ENCODE assay signal across 8 cellular contexts in the genomic region with DNA sequence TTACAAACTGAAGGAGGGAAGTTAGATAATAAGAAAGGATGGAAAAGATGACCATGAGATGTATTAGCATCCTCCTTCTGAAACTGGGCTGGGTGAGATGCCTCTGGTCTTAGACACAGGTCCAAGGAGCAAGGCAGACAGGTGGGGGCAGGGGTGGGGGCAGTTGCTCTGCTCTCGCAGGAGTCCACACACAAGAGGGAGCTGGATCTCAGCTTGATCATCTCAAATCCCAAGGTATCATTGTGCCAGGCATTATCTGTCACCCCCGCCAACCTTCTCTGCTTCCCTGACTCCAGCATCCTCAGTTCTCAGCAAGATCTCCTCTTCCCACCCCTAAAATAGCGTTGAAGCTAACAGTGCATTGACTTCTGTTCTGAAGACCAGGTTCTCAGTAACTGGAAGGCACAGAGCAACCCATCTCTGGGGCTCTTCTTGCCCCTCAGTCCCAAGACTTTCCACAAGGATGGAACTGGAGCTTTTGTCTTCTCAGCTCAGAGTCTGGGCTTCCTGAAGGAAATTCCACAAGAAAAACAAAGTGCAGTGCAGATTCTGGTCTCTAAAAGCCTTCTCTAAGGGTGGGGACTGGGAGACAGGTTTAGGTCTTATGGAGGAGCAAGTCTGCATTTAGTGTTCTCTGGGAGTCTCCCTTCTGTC. TPM values are rescaled to one million over a fixed set of nuclear protein-coding genes. Genes with fewer than 3 reads are reported as not detected.
DNase-seq lines count a peak whose midpoint lies in the region; ATAC-seq, FAIRE-seq and TF ChIP-seq lines count a peak whose summit lies in the region.

No MANE protein-coding gene starts in this region.

- H3K4me1 ChIP-seq in Caco-2 (peaks cover 14% of the 10 kb centered on the region), PC-9 (replicated peaks; ENCODE audit: insufficient read depth) (peaks cover 20% of the 10 kb centered on the region; the same call in 1 of the 2 replicates), ovary (ENCODE audit: insufficient read depth) (peaks cover 7% of the 10 kb centered on the region)

- peaks cover 9% of the 10 kb centered on the region; the same call in 1 of the 2 replicates for H3K79me2 ChIP-seq in PC-9 (ENCODE audit: low read depth)

- H3K27me3 Mint-ChIP-seq in Caco-2 (ENCODE audit: insufficient read depth, unreplicated experiment) (no peaks in the 10 kb centered on the region), endothelial cell (ENCODE audit: unreplicated experiment) (peaks cover 10% of the 10 kb centered on the region)

- POLR2A ChIA-PET in Caco-2 (lab: Charles Lee), result interaction anchor here (1.8 kb wide), 1 partner anchor 56 kb away, joined by 6 read pairs; a partner anchor contains a TSS
- POLR2A ChIA-PET in PC-9 (lab: Charles Lee; ENCODE audit: unreplicated experiment), result no interaction called here

- H3K36me3 Mint-ChIP-seq in Caco-2 (ENCODE audit: insufficient read depth, unreplicated experiment) (peaks cover 52% of the 10 kb centered on the region), endothelial cell (ENCODE audit: low read depth, unreplicated experiment) (peaks cover 18% of the 10 kb centered on the region)

- BruUV-seq in Caco-2 (replicated peaks; lab: Mats Ljungman, UMichigan) (no TSS peak), PC-9 (replicated peaks; lab: Mats Ljungman, UMichigan) (no TSS peak)

- H3K27me3 ChIP-seq in Caco-2 (replicated peaks; ENCODE audit: control insufficient read depth, insufficient read depth, low read length), result no peaks in the 10 kb centered on the region
- H3K27me3 ChIP-seq in PC-9 (ENCODE audit: insufficient read depth, low read depth), result no peaks in the 10 kb centered on the region
- H3K27me3 ChIP-seq in ovary, result no peaks in the 10 kb centered on the region

- no peak for DNase-seq in Caco-2
- DNase-seq in PC-9, result no peak
- DNase-seq in endothelial cell (ENCODE audit: low spot score), result no peak
- peak in 1 of 5 donors; percentile 28 for DNase-seq in ovary
- DNase-seq in COLO829 (ENCODE audit: low spot score), result no peak
- no peak for DNase-seq in stimulated activated CD4-positive, alpha-beta T cell treated with anti-CD3 and anti-CD28 coated beads, Interleukin-4, amount 100 ng/mL, for 1 hour
- DNase-seq in frontal cortex (ENCODE audit: low spot score in 2 of 2), result no peak

- H4K20me1 ChIP-seq in PC-9 (ENCODE audit: insufficient read depth), result no peaks in the 10 kb centered on the region

- H2AFZ ChIP-seq in PC-9, result no peak overlapping the region

- no peak for FAIRE-seq in frontal cortex (lab: Jason Lieb, UNC)

- no peak for ATAC-seq in GM21515 (IDR thresholded peaks at IDR 0.05; ENCODE audit: unreplicated experiment)

- H3F3A ChIP-seq in PC-9 (ENCODE audit: insufficient read depth, low read depth), result peaks cover 22% of the 10 kb centered on the region

- H3K27ac ChIP-seq in PC-9, result no peak overlapping the region
- peak overlapping the region in 1 of 2 donors; percentile 88 for H3K27ac ChIP-seq in ovary

- no peaks in the 10 kb centered on the region for H3K9me2 ChIP-seq in PC-9 (ENCODE audit: insufficient read depth)

- H3K4me3 Mint-ChIP-seq in Caco-2 (ENCODE audit: unreplicated experiment) (peak overlapping the region; percentile 89), endothelial cell (ENCODE audit: unreplicated experiment) (peak overlapping the region; percentile 93)

- H3K4me3 ChIP-seq in Caco-2 (ENCODE audit: low read depth, low read length) (peak overlapping the region; percentile 86), PC-9 (peak overlapping the region; percentile 80; the same call in 1 of the 2 replicates), ovary (peak overlapping the region; percentile 79)

- TF ChIP-seq CTCF in Caco-2 (IDR thresholded peaks at IDR 0.05; ENCODE audit: insufficient read depth in 1 of 2, low read depth in 1 of 2, low read length in 1 of 2, severe bottlenecking in 1 of 2, unreplicated experiment in 1 of 2), result no peak
- TF ChIP-seq CTCF in PC-9 (conservative IDR thresholded peaks at IDR 0.05), result no peak
- no peak for TF ChIP-seq CTCF in endothelial cell (IDR thresholded peaks at IDR 0.05; ENCODE audit: unreplicated experiment)
- no peak for TF ChIP-seq CTCF in ovary (IDR thresholded peaks at IDR 0.05)

- no peak for TF ChIP-seq POLR2A in ovary (IDR thresholded peaks at IDR 0.05)

- H3K9me3 ChIP-seq in Caco-2, result no peaks in the 10 kb centered on the region
- H3K9me3 ChIP-seq in PC-9 (ENCODE audit: insufficient read depth, low read depth), result no peaks in the 10 kb centered on the region
- no peaks in the 10 kb centered on the region for H3K9me3 ChIP-seq in ovary

- TF ChIP-seq EP300 in ovary (IDR thresholded peaks at IDR 0.05), result no peak

- 43 to 66% (median 47%) methylated on average over 3 of the region's 3 CpGs for WGBS in ovary, 3 donors

- H3K4me1 Mint-ChIP-seq in Caco-2 (ENCODE audit: low read depth, unreplicated experiment), result peaks cover 11% of the 10 kb centered on the region
- H3K4me1 Mint-ChIP-seq in endothelial cell (ENCODE audit: unreplicated experiment), result peaks cover 40% of the 10 kb centered on the region

- CTCF ChIA-PET in Caco-2 (lab: Charles Lee), result interaction anchor here (0.6 to 1.2 kb wide), 3 partner anchors 31 to 168 kb away, joined by 3 to 4 read pairs (median 3); no protein-coding TSS in a partner anchor
- CTCF ChIA-PET in PC-9 (lab: Charles Lee), result interaction anchor here (0.7 to 1.2 kb wide), 2 partner anchors 17 to 132 kb away, joined by 3 to 5 read pairs; no protein-coding TSS in a partner anchor

- peak overlapping the region; percentile 84 for H3K4me2 ChIP-seq in PC-9

- no peaks in the 10 kb centered on the region for H3K9me3 Mint-ChIP-seq in Caco-2 (ENCODE audit: unreplicated experiment)
- no peaks in the 10 kb centered on the region for H3K9me3 Mint-ChIP-seq in endothelial cell (ENCODE audit: unreplicated experiment)

- peak overlapping the region; percentile 80 for H3K27ac Mint-ChIP-seq in Caco-2 (ENCODE audit: unreplicated experiment)
- H3K27ac Mint-ChIP-seq in endothelial cell (ENCODE audit: unreplicated experiment), result no peak overlapping the region

- intact Hi-C loops in Caco-2 (cut with micrococcal nuclease; ENCODE audit: unreplicated experiment), result no loop called here
- intact Hi-C loops in PC-9 (cut with micrococcal nuclease; ENCODE audit: unreplicated experiment), result no loop called here
- intact Hi-C loops in ovary (cut with DNase I), result loop anchor here in 1 of 4 donors (10.0 kb wide), 1 partner anchor 171 kb away; a partner anchor contains a TSS

- peaks cover 1% of the 10 kb centered on the region; the same call in 1 of the 2 replicates for H3K36me3 ChIP-seq in Caco-2 (ENCODE audit: control insufficient read depth, insufficient read depth, low read length)
- no peaks in the 10 kb centered on the region for H3K36me3 ChIP-seq in PC-9 (ENCODE audit: low read depth)
- no peaks in the 10 kb centered on the region for H3K36me3 ChIP-seq in ovary

RNA-seq across cellular contexts. Expression of a gene that starts 1.6 kb away (rescaled TPM):
- total RNA-seq in Caco-2 (2022) (182 and 189 TPM in 2 replicates), PC-9 (2021) (118 and 128 TPM in 2 replicates), endothelial cell (ENCODE audit: unreplicated experiment) (156 TPM), ovary (10 to 100 TPM; 29.3 to 82.3 (median 75.0) TPM), frontal cortex (14.7 TPM)
- 10 to 100 TPM; 39.3 to 44.7 TPM for polyA plus RNA-seq in ovary

RNA-seq across cellular contexts. Expression of a gene that starts 7.0 kb away (rescaled TPM):
- total RNA-seq in Caco-2 (2022) (32.8 and 38.0 TPM in 2 replicates), PC-9 (2021) (15.8 and 17.5 TPM in 2 replicates), endothelial cell (ENCODE audit: unreplicated experiment) (8.2 TPM), ovary (10 to 100 TPM in 1 of 7 donors, 1 to 10 TPM in 6; 7.3 to 13.8 (median 8.1) TPM), frontal cortex (28.9 TPM)
- polyA plus RNA-seq in ovary, result 1 to 10 TPM; 3.7 to 5.1 TPM

RNA-seq across cellular contexts. Expression of a gene that starts 41.1 kb away (rescaled TPM):
- total RNA-seq in Caco-2 (2022) (77.4 and 85.1 TPM in 2 replicates), PC-9 (2021) (47.1 and 56.6 TPM in 2 replicates), endothelial cell (ENCODE audit: unreplicated experiment) (61.1 TPM), ovary (10 to 100 TPM; 18.8 to 33.4 (median 28.9) TPM), frontal cortex (19.6 TPM)
- 10 to 100 TPM; 28.5 to 61.9 TPM for polyA plus RNA-seq in ovary

RNA-seq across cellular contexts. Expression of a gene that starts 53.3 kb away (rescaled TPM):
- total RNA-seq in Caco-2 (2022), result 37.6 and 39.5 TPM in 2 replicates
- 14.2 and 26.4 TPM in 2 replicates for total RNA-seq in PC-9 (2021)
- 69.9 TPM for total RNA-seq in endothelial cell (ENCODE audit: unreplicated experiment)
- 10 to 100 TPM in 5 of 7 donors, 1 to 10 TPM in 2; 8.0 to 19.8 (median 17.9) TPM for total RNA-seq in ovary
- 10 to 100 TPM in 1 of 2 donors, 1 to 10 TPM in 1; 9.5 to 15.3 TPM for polyA plus RNA-seq in ovary
- 2.4 TPM for total RNA-seq in frontal cortex

RNA-seq across cellular contexts. Expression of a gene that starts 55.4 kb away (rescaled TPM):
- total RNA-seq in Caco-2 (2022) (49.9 and 56.5 TPM in 2 replicates), PC-9 (2021) (36.0 and 48.4 TPM in 2 replicates), endothelial cell (ENCODE audit: unreplicated experiment) (56.1 TPM), ovary (10 to 100 TPM; 39.8 to 62.7 (median 48.8) TPM), frontal cortex (30.6 TPM)
- 10 to 100 TPM; 22.7 to 28.1 TPM for polyA plus RNA-seq in ovary
